ENCODE assay signal across 8 cellular contexts in the genomic region with DNA sequence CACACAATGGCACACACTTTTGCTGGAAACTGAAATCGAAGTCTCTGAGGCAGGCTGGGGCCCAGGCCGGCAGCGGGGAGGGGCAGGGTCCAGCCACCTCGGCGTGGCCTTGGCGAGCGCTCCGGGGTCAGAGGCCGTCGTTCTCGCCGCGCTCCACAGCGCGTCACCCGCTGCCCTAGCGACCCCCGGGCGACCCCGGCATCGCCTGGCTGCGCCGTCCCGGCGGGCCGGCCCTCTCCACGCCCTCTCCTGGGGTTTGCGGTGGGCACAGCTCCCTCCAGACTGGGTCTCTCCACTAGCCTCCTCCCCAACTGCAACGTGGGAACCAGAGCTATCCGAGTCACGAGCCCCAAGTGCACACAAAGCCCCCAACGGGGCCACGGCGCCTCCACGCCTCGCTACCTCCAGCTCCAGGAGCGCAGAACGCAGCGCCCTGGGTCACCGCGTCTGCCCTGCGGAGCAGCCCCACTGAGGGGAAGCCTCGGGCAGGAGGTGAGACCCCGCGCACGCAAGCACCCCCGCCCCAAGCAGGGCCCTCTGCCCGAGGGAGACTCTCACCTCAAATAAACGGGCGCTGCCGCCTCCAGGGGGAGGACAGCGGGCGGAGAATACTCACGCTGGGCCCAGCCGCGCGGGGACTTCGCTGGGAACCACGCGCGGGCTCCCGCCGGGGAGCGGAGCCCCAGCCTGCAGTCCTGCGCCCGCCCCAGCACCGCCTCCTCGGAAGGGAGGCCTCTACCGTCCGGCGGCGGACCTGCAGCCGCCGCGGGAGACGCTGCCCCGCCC.
DNase-seq lines count a peak whose midpoint lies in the region; ATAC-seq, FAIRE-seq and TF ChIP-seq lines count a peak whose summit lies in the region.

No MANE protein-coding gene starts in this region.

- H3K27me3 ChIP-seq in testis = no peaks in the 10 kb centered on the region

- DNase-seq in D721Med (ENCODE audit: insufficient read length, low spot score) = no peak
- peak in 66 of 76 experiments; percentile 12 to 82 (median 62) for DNase-seq in HUDEP-2 (lab: John Stamatoyannopoulos, UW; ENCODE audit: unreplicated experiment in 76 of 76)
- peak; percentile 68 to 81 for DNase-seq in SHP77 (lab: John Stamatoyannopoulos, UW)
- peak; percentile 64 for DNase-seq in activated gamma-delta T cell treated with Interleukin-2 at 50 U/mL for 16 hours
- DNase-seq in globus pallidus (ENCODE audit: low spot score) = peak; percentile 81
- DNase-seq in omental fat pad (ENCODE audit: low spot score) = peak; percentile 27
- peak; percentile 89 for DNase-seq in testis

- intact Hi-C loops in testis (cut with DNase I; ENCODE audit: low total_unique reads) = no loop called here

- TF ChIP-seq CTCF in D721Med (IDR thresholded peaks at IDR 0.05; ENCODE audit: insufficient read depth, missing control alignments) = peak; percentile 46
- no peak for TF ChIP-seq CTCF in omental fat pad (IDR thresholded peaks at IDR 0.05)
- peak; percentile 15 to 91 (median 61) for TF ChIP-seq CTCF in testis (IDR thresholded peaks at IDR 0.05)

- WGBS in testis, 2 donors = 1% methylated on average over 58 of the region's 77 CpGs; no CpG with 5 or more reads in 1 of the 2 donors

- no peak for FAIRE-seq in D721Med (lab: Jason Lieb, UNC)

- TF ChIP-seq POLR2A in testis (IDR thresholded peaks at IDR 0.05) = no peak

- no peaks in the 10 kb centered on the region for H3K4me1 ChIP-seq in testis

- no peaks in the 10 kb centered on the region for H3K9me3 ChIP-seq in testis

- H3K4me3 ChIP-seq in testis = peak overlapping the region; percentile 84

- ATAC-seq in GM21447 (IDR thresholded peaks at IDR 0.05; ENCODE audit: unreplicated experiment) = peak; percentile 97
- peak; percentile 96 for ATAC-seq in omental fat pad (ENCODE audit: low FRiP score)

- H3K27ac ChIP-seq in testis = peak overlapping the region; percentile 74 to 77

- H3K36me3 ChIP-seq in testis (ENCODE audit: low read depth, missing control alignments) = no peaks in the 10 kb centered on the region

Comparison
In these comparisons a context has a peak if more than half of its experiments do, and no peak if none do; other contexts are left out.
1. CTCF ChIP-seq: peak in D721Med (single experiment) and testis (3 of 3); none in omental fat pad (0 of 3).